In the genomic region with DNA sequence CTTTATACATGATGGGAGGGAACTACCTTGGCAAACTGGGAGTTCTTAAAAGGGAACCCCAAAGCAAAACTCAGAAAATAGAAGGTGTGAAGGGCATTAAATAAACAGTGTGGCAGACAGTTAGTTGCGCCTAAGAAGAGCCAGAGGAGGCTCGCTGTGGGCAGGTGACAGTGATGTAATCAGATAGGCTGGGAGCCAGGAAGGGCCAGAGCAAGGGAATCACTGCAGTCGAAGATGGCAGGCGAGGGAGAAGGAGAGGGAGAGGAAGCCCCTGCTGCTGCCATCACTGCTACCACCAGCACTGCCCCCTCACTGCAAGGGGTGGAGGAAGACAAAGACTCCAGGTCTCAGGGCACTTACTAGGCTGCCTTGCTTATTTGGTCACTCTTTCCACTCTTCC, we compare ENCODE assay signal across 29 cellular contexts.
"Had no signal": no experiment of that assay in that cellular context is flagged by ENCODE, and none has a peak within 500 bp of the region (broad histone marks: within the 10 kb centered on the region; RNA-seq: fewer than 3 reads in every experiment).

No MANE protein-coding gene starts in this region.

- FAIRE-seq: astrocyte had no signal

- H3K27ac Mint-ChIP-seq: activated B cell treated with CpG ODN at 0.5 μM for 24 hours; activated CD8-positive, alpha-beta T cell treated with anti-CD3 and anti-CD28 coated beads for 36 hours; activated naive CD8-positive, alpha-beta T cell; activated T-helper 17 cell treated with anti-CD3 and anti-CD28 coated beads, Interleukin-2, amount 50 U/mL, for 72 hours had no signal

- H3K27ac ChIP-seq: brain microvascular endothelial cell, colonic mucosa, esophagus muscularis mucosa, foreskin keratinocyte, gastrocnemius medialis, heart left ventricle had no signal

- H3K4me1 ChIP-seq: colonic mucosa, esophagus muscularis mucosa, gastrocnemius medialis, heart left ventricle had no signal

- DNase-seq: activated B cell treated with CpG ODN at 0.5 μM for 24 hours; activated CD4-positive, alpha-beta T cell treated with anti-CD3 and anti-CD28 coated beads for 48 hours; activated CD4-positive, alpha-beta T cell treated with anti-CD3 and anti-CD28 coated beads, Interleukin-2, amount 50 U/mL, for 1 hour; activated CD4-positive, alpha-beta T cell treated with anti-CD3 and anti-CD28 coated beads, Interleukin-2, amount 50 U/mL, for 48 hours; activated CD8-positive, alpha-beta memory T cell treated with anti-CD3 and anti-CD28 coated beads for 24 hours; activated CD8-positive, alpha-beta T cell treated with anti-CD3 and anti-CD28 coated beads for 36 hours; activated effector memory CD4-positive, alpha-beta T cell treated with Interleukin-2 at 50 U/mL for 16 hours; activated gamma-delta T cell treated with Interleukin-2 at 50 U/mL for 16 hours; activated naive CD4-positive, alpha-beta T cell treated with anti-CD3 and anti-CD28 coated beads, Interleukin-2, amount 50 U/mL, for 16 hours; activated naive CD4-positive, alpha-beta T cell treated with Interleukin-2 at 50 U/mL for 16 hours; activated T-cell treated with anti-CD3 and anti-CD28 coated beads, Interleukin-2, amount 50 U/mL, for 4 hours; amniotic stem cell; anterior cingulate cortex; brain microvascular endothelial cell; central memory CD4-positive, alpha-beta T cell; cerebellar nuclear complex; colonic mucosa; effector memory CD4-positive, alpha-beta T cell; erythroblast; foreskin keratinocyte; gastrocnemius medialis; glutamatergic neuron; heart left ventricle; T-helper 2 cell had no signal

- H3K4me3 Mint-ChIP-seq: activated B cell treated with CpG ODN at 0.5 μM for 24 hours; activated CD8-positive, alpha-beta T cell treated with anti-CD3 and anti-CD28 coated beads for 36 hours; activated naive CD8-positive, alpha-beta T cell; activated T-cell treated with anti-CD3 and anti-CD28 coated beads, Interleukin-2, amount 50 U/mL, for 4 hours; activated T-helper 17 cell treated with anti-CD3 and anti-CD28 coated beads, Interleukin-2, amount 50 U/mL, for 72 hours had no signal

- H3K9me3 ChIP-seq: colonic mucosa, esophagus muscularis mucosa, gastrocnemius medialis had no signal

- H3K27me3 Mint-ChIP-seq: activated B cell treated with CpG ODN at 0.5 μM for 24 hours; activated CD8-positive, alpha-beta T cell treated with anti-CD3 and anti-CD28 coated beads for 36 hours; activated naive CD8-positive, alpha-beta T cell; activated T-helper 17 cell treated with anti-CD3 and anti-CD28 coated beads, Interleukin-2, amount 50 U/mL, for 72 hours had no signal

- H3K27me3 ChIP-seq: brain microvascular endothelial cell, colonic mucosa, esophagus muscularis mucosa, foreskin keratinocyte, gastrocnemius medialis, heart left ventricle had no signal

- ATAC-seq: activated CD4-positive, CD25-positive, alpha-beta regulatory T cell treated with anti-CD3 and anti-CD28 coated beads, Interleukin-2, amount 50 U/mL, for 24 hours; activated CD8-positive, alpha-beta T cell treated with anti-CD3 and anti-CD28 coated beads for 36 hours; activated T-cell treated with anti-CD3 and anti-CD28 coated beads, Interleukin-2, amount 50 U/mL, for 4 hours; activated T-helper 17 cell treated with anti-CD3 and anti-CD28 coated beads, Interleukin-2, amount 50 U/mL, for 72 hours; foreskin keratinocyte; gastrocnemius medialis; heart left ventricle had no signal

- H3K4me1 Mint-ChIP-seq: activated B cell treated with CpG ODN at 0.5 μM for 24 hours; activated T-helper 17 cell treated with anti-CD3 and anti-CD28 coated beads, Interleukin-2, amount 50 U/mL, for 72 hours had no signal

- H3K4me3 ChIP-seq: colonic mucosa, esophagus muscularis mucosa, gastrocnemius medialis, heart left ventricle had no signal

- H3K36me3 ChIP-seq: colonic mucosa, gastrocnemius medialis had no signal
